ENCODE assay signal across 16 cellular contexts in genomic region chr17:75485688-75486087, GRCh38.
"Had no signal": no experiment of that assay in that cellular context is flagged by ENCODE, and none has a peak within 500 bp of the region (broad histone marks: within the 10 kb centered on the region; RNA-seq: fewer than 3 reads in every experiment).

No MANE protein-coding gene starts in this region.

- H3K4me3 ChIP-seq: ascending aorta, esophagus muscularis mucosa, skin epidermis, suprapubic skin had no signal

- H3K9me3 Mint-ChIP-seq: activated naive CD4-positive, alpha-beta T cell treated with anti-CD3 and anti-CD28 coated beads, Interleukin-2, amount 10 ng/mL, durations not matched to agents 7 days and 5 days; activated T-cell treated with anti-CD3 and anti-CD28 coated beads, Interleukin-2, amount 50 U/mL, for 24 hours; neural crest cell; T-cell had no signal

- H3K4me1 ChIP-seq: parathyroid adenoma had no signal

- H3K9ac ChIP-seq: parathyroid adenoma, SK-N-SH had no signal

- H3K9me3 ChIP-seq: ascending aorta, esophagus muscularis mucosa, SK-N-SH, suprapubic skin had no signal

- DNase-seq: activated CD4-positive, alpha-beta T cell treated with anti-CD3 and anti-CD28 coated beads, Interleukin-2, amount 50 U/mL, for 4 hours; activated naive CD4-positive, alpha-beta T cell treated with anti-CD3 and anti-CD28 coated beads, Interleukin-2, amount 10 ng/mL, durations not matched to agents 7 days and 5 days; activated T-cell treated with anti-CD3 and anti-CD28 coated beads, Interleukin-2, amount 50 U/mL, for 24 hours; mammary epithelial cell; SK-N-SH; stimulated activated CD4-positive, alpha-beta T cell treated with anti-CD3 and anti-CD28 coated beads, Interleukin-4, amount 100 ng/mL, for 24 hours; stimulated activated naive CD8-positive, alpha-beta T cell treated with anti-CD3 and anti-CD28 coated beads, Interleukin-15, Interleukin-2, amounts not matched to agents 100 U/mL and 50 U/mL, for 24 hours; T-cell; T-helper 9 cell had no signal

- H3K27ac ChIP-seq: ascending aorta, esophagus muscularis mucosa, parathyroid adenoma, suprapubic skin had no signal

- H3K27me3 ChIP-seq: ascending aorta, esophagus muscularis mucosa, suprapubic skin had no signal

- H3K27me3 Mint-ChIP-seq: activated naive CD4-positive, alpha-beta T cell treated with anti-CD3 and anti-CD28 coated beads, Interleukin-2, amount 10 ng/mL, durations not matched to agents 7 days and 5 days; activated T-cell treated with anti-CD3 and anti-CD28 coated beads, Interleukin-2, amount 50 U/mL, for 24 hours; T-cell had no signal

- H3K4me3 Mint-ChIP-seq: activated naive CD4-positive, alpha-beta T cell treated with anti-CD3 and anti-CD28 coated beads, Interleukin-2, amount 10 ng/mL, durations not matched to agents 7 days and 5 days; activated T-cell treated with anti-CD3 and anti-CD28 coated beads, Interleukin-2, amount 50 U/mL, for 24 hours; neural crest cell had no signal

- ATAC-seq: activated CD4-positive, CD25-positive, alpha-beta regulatory T cell treated with anti-CD3 and anti-CD28 coated beads, Interleukin-2, amount 50 U/mL, for 24 hours; stimulated activated naive CD8-positive, alpha-beta T cell treated with anti-CD3 and anti-CD28 coated beads, Interleukin-15, Interleukin-2, amounts not matched to agents 100 U/mL and 50 U/mL, for 24 hours; T-cell had no signal
